ENCODE assay signal across 11 cellular contexts in the genomic region with DNA sequence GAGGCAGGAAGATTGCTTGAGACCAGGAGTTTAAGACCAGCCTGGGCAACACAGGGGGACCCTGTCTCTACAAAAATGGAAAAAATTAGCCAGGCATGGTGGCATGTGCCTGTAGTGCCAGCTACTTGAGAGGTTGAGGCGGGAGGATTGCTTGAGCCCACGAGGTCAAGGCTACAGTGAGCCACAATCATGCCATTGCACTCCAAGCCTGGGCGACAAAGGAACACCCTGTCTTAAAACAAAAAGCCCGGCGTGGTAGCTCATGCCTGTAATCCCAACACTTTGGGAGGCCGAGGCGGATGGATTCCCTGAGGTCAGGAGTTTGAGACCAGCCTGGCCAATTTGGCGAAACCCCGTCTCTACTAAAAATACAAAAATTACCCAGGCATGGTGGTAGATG. TPM values are rescaled to one million over a fixed set of nuclear protein-coding genes. Genes with fewer than 3 reads are reported as not detected.
DNase-seq lines count a peak whose midpoint lies in the region; ATAC-seq and TF ChIP-seq lines count a peak whose summit lies in the region.
"Not testable (repeated sequence)": the region's sequence is repeated elsewhere in the genome, so short reads cannot be mapped to it uniquely, and the experiment has no call there.
"Had no signal": no experiment of that assay in that cellular context is flagged by ENCODE, and none has a peak within 500 bp of the region (broad histone marks: within the 10 kb centered on the region; RNA-seq: fewer than 3 reads in every experiment).

No MANE protein-coding gene starts in this region.

- H3K79me2 ChIP-seq in H9 (ENCODE audit: insufficient read depth, low read length) (peaks cover 59% of the 10 kb centered on the region; the same call in 1 of the 2 replicates), neural progenitor cell (ENCODE audit: low read depth) (peaks cover 100% of the 10 kb centered on the region)

- not testable (repeated sequence) for H3K18ac ChIP-seq in H9 (ENCODE audit: insufficient read length, low read depth, low read length)

- not testable (repeated sequence) for H3K4me1 ChIP-seq in H9 (ENCODE audit: insufficient read depth, low read length)
- H3K4me1 ChIP-seq in neural progenitor cell, result peaks cover 12% of the 10 kb centered on the region

- not testable (repeated sequence) for H3K9me3 ChIP-seq in H9 (ENCODE audit: control insufficient read depth, low read depth, low read length); neural progenitor cell (ENCODE audit: low read depth)

- not testable (repeated sequence) for H3K23ac ChIP-seq in H9 (ENCODE audit: insufficient read length, low read depth, low read length)

- not testable (repeated sequence) for H4K8ac ChIP-seq in H9 (replicated peaks; ENCODE audit: insufficient read length, low read depth, low read length)

- H3T11ph ChIP-seq in H9 (ENCODE audit: low read length), result not testable (repeated sequence)

- H3K36me3 Mint-ChIP-seq in CD14-positive monocyte, result peaks cover 11 to 46% of the 10 kb centered on the region in 2 donors
- peaks cover 0 to 15% (median 4%) of the 10 kb centered on the region in 3 experiments; a peak in 4 of 7 replicates for H3K36me3 Mint-ChIP-seq in H9 (ENCODE audit: insufficient read depth in 1 of 3, low read depth in 3 of 3)
- peaks cover 10% of the 10 kb centered on the region for H3K36me3 Mint-ChIP-seq in activated CD8-positive, alpha-beta T cell treated with anti-CD3 and anti-CD28 coated beads for 36 hours (ENCODE audit: low read depth)
- peaks cover 10% of the 10 kb centered on the region for H3K36me3 Mint-ChIP-seq in brain
- H3K36me3 Mint-ChIP-seq in effector memory CD8-positive, alpha-beta T cell (ENCODE audit: insufficient read depth), result peaks cover 41% of the 10 kb centered on the region
- not testable (repeated sequence) for H3K36me3 Mint-ChIP-seq in mesothelial cell of epicardium, neural progenitor cell
- H3K36me3 Mint-ChIP-seq in stimulated activated effector memory CD8-positive, alpha-beta T cell treated with anti-CD3 and anti-CD28 coated beads, Interleukin-12 subunit alpha, Interleukin-12 subunit beta, amount 100 ng/mL, for 72 hours, result peaks cover 42% of the 10 kb centered on the region

- not testable (repeated sequence) for H3K79me1 ChIP-seq in H9 (ENCODE audit: insufficient read depth, low read depth, low read length, poor library complexity, severe bottlenecking)

- not testable (repeated sequence) for TF ChIP-seq CTCF in CD14-positive monocyte (IDR thresholded peaks at IDR 0.05); H9 (conservative IDR thresholded peaks at IDR 0.05); activated CD8-positive, alpha-beta T cell treated with anti-CD3 and anti-CD28 coated beads for 36 hours (IDR thresholded peaks at IDR 0.05); brain (conservative IDR thresholded peaks at IDR 0.05); mesothelial cell of epicardium (IDR thresholded peaks at IDR 0.05; ENCODE audit: unreplicated experiment); neural progenitor cell (IDR thresholded peaks at IDR 0.05)

- not testable (repeated sequence) for H2BK12ac ChIP-seq in H9 (ENCODE audit: insufficient read length, low read depth, low read length)

- H2BK120ac ChIP-seq in H9 (ENCODE audit: low read depth, low read length, poor library complexity, severe bottlenecking), result not testable (repeated sequence)

- H3K4ac ChIP-seq in H9 (ENCODE audit: low read depth, low read length), result not testable (repeated sequence)

- not testable (repeated sequence) for H3K9ac ChIP-seq in H9 (ENCODE audit: extremely low read depth, insufficient read length, low read length); neural progenitor cell

- not testable (repeated sequence) for ATAC-seq in activated CD8-positive, alpha-beta T cell treated with anti-CD3 and anti-CD28 coated beads for 36 hours; effector memory CD8-positive, alpha-beta T cell (replicated peaks); stimulated activated effector memory CD8-positive, alpha-beta T cell treated with anti-CD3 and anti-CD28 coated beads, Interleukin-12 subunit alpha, Interleukin-12 subunit beta, amount 100 ng/mL, for 72 hours

- H3K36me3 ChIP-seq in neural progenitor cell, result not testable (repeated sequence)

- no CpG with 5 or more reads among the region's 9 CpGs for WGBS in H9 (ENCODE audit: extremely low coverage, insufficient read length, low lambda C conversion rate)

- H4K91ac ChIP-seq in H9 (ENCODE audit: insufficient read length, low read depth, low read length), result not testable (repeated sequence)

- H4K5ac ChIP-seq in H9 (ENCODE audit: insufficient read length, low read depth, low read length), result not testable (repeated sequence)

- not testable (repeated sequence) for H3K27ac ChIP-seq in H9 (ENCODE audit: insufficient read length, low read depth, low read length); neural progenitor cell

- not testable (repeated sequence) for H3K56ac ChIP-seq in H9 (ENCODE audit: insufficient read length, low read depth, low read length)

- CTCF ChIA-PET in activated CD8-positive, alpha-beta T cell treated with anti-CD3 and anti-CD28 coated beads for 36 hours (lab: Charles Lee), result interaction anchor here (1.0 to 1.9 kb wide), 3 partner anchors 9 to 23 kb away, joined by 3 to 4 read pairs (median 4); no protein-coding TSS in a partner anchor

- H3K27me3 ChIP-seq in H9 (ENCODE audit: insufficient read depth, low read length); neural progenitor cell: not testable (repeated sequence)

- H3K27me3 Mint-ChIP-seq in CD14-positive monocyte (ENCODE audit: low read depth in 3 of 3); H9 (ENCODE audit: low read depth); activated CD8-positive, alpha-beta T cell treated with anti-CD3 and anti-CD28 coated beads for 36 hours; brain; effector memory CD8-positive, alpha-beta T cell; mesothelial cell of epicardium (ENCODE audit: low read depth); neural progenitor cell (ENCODE audit: insufficient read depth, low read depth): not testable (repeated sequence)

- H3F3A ChIP-seq in neural progenitor cell (ENCODE audit: low read depth), result not testable (repeated sequence)

- H3K4me1 Mint-ChIP-seq in CD14-positive monocyte (peaks cover 26% of the 10 kb centered on the region), H9 (peaks cover 22% of the 10 kb centered on the region in 2 experiments), brain (peaks cover 68% of the 10 kb centered on the region), mesothelial cell of epicardium (peaks cover 19% of the 10 kb centered on the region), neural progenitor cell (peaks cover 31% of the 10 kb centered on the region)
- peaks cover 51% of the 10 kb centered on the region for H3K4me1 Mint-ChIP-seq in activated CD8-positive, alpha-beta T cell treated with anti-CD3 and anti-CD28 coated beads for 36 hours (ENCODE audit: low read depth)
- H3K4me1 Mint-ChIP-seq in effector memory CD8-positive, alpha-beta T cell (ENCODE audit: low read depth in 2 of 2), result peaks cover 38 to 54% of the 10 kb centered on the region in 2 donors
- peaks cover 34% of the 10 kb centered on the region for H3K4me1 Mint-ChIP-seq in stimulated activated effector memory CD8-positive, alpha-beta T cell treated with anti-CD3 and anti-CD28 coated beads, Interleukin-12 subunit alpha, Interleukin-12 subunit beta, amount 100 ng/mL, for 72 hours

- intact Hi-C loops in CD14-positive monocyte (cut with micrococcal nuclease); activated CD8-positive, alpha-beta T cell treated with anti-CD3 and anti-CD28 coated beads for 36 hours (cut with micrococcal nuclease): not testable (repeated sequence)

- H3K4me3 Mint-ChIP-seq in CD14-positive monocyte; H9; activated CD8-positive, alpha-beta T cell treated with anti-CD3 and anti-CD28 coated beads for 36 hours; brain; mesothelial cell of epicardium; neural progenitor cell; stimulated activated effector memory CD8-positive, alpha-beta T cell treated with anti-CD3 and anti-CD28 coated beads, Interleukin-12 subunit alpha, Interleukin-12 subunit beta, amount 100 ng/mL, for 72 hours: not testable (repeated sequence)
- peak overlapping the region in 1 of 2 donors; percentile 3 for H3K4me3 Mint-ChIP-seq in effector memory CD8-positive, alpha-beta T cell

- not testable (repeated sequence) for H3K4me2 ChIP-seq in H9 (ENCODE audit: insufficient read depth, insufficient read length, low read length); neural progenitor cell

- H2BK15ac ChIP-seq in H9 (ENCODE audit: low read depth, low read length), result not testable (repeated sequence)

- H2AK5ac ChIP-seq in H9 (ENCODE audit: insufficient read length, low read length), result not testable (repeated sequence)

- H3K14ac ChIP-seq in H9 (ENCODE audit: insufficient read depth, low read length), result not testable (repeated sequence)

- H2BK5ac ChIP-seq in H9 (ENCODE audit: insufficient read length, low read length), result not testable (repeated sequence)

- not testable (repeated sequence) for H3K23me2 ChIP-seq in H9 (ENCODE audit: insufficient read length, low read depth, low read length, poor library complexity, severe bottlenecking)

- peak overlapping the region in 6 of 7 donors; percentile 30 to 81 (median 74) for H3K27ac Mint-ChIP-seq in CD14-positive monocyte
- peak overlapping the region; percentile 18 to 81 (median 76); a peak in 5 of 7 replicates for H3K27ac Mint-ChIP-seq in H9
- H3K27ac Mint-ChIP-seq in activated CD8-positive, alpha-beta T cell treated with anti-CD3 and anti-CD28 coated beads for 36 hours, result peak overlapping the region; percentile 72
- H3K27ac Mint-ChIP-seq in brain, result peak overlapping the region; percentile 32 to 91 (median 35)
- peak overlapping the region; percentile 49 to 70 for H3K27ac Mint-ChIP-seq in effector memory CD8-positive, alpha-beta T cell
- H3K27ac Mint-ChIP-seq in mesothelial cell of epicardium, result peak overlapping the region; percentile 66
- peak overlapping the region; percentile 20 for H3K27ac Mint-ChIP-seq in neural progenitor cell
- H3K27ac Mint-ChIP-seq in stimulated activated effector memory CD8-positive, alpha-beta T cell treated with anti-CD3 and anti-CD28 coated beads, Interleukin-12 subunit alpha, Interleukin-12 subunit beta, amount 100 ng/mL, for 72 hours, result peak overlapping the region; percentile 85

- not testable (repeated sequence) for H2BK20ac ChIP-seq in H9 (ENCODE audit: low read depth, low read length, poor library complexity, severe bottlenecking)

- H2AFZ ChIP-seq in H9 (ENCODE audit: low read length); neural progenitor cell (replicated peaks): not testable (repeated sequence)

- H3K4me3 ChIP-seq in neural progenitor cell, result not testable (repeated sequence)

- DNase-seq in CD14-positive monocyte (ENCODE audit: low spot score); H9; activated CD8-positive, alpha-beta T cell treated with anti-CD3 and anti-CD28 coated beads for 36 hours; effector memory CD8-positive, alpha-beta T cell; mesothelial cell of epicardium (ENCODE audit: low spot score in 2 of 2, unreplicated experiment in 2 of 2); neural progenitor cell (ENCODE audit: low spot score); stimulated activated effector memory CD8-positive, alpha-beta T cell treated with anti-CD3 and anti-CD28 coated beads, Interleukin-12 subunit alpha, Interleukin-12 subunit beta, amount 100 ng/mL, for 72 hours (ENCODE audit: low spot score in 2 of 2): not testable (repeated sequence)

- H4K20me1 ChIP-seq in H9 (ENCODE audit: control insufficient read depth, insufficient read depth, insufficient read length), result not testable (repeated sequence)
- peaks cover 100% of the 10 kb centered on the region for H4K20me1 ChIP-seq in neural progenitor cell (ENCODE audit: low read depth)

- H3K9me3 Mint-ChIP-seq in CD14-positive monocyte; H9; activated CD8-positive, alpha-beta T cell treated with anti-CD3 and anti-CD28 coated beads for 36 hours; brain; effector memory CD8-positive, alpha-beta T cell; mesothelial cell of epicardium; neural progenitor cell; stimulated activated effector memory CD8-positive, alpha-beta T cell treated with anti-CD3 and anti-CD28 coated beads, Interleukin-12 subunit alpha, Interleukin-12 subunit beta, amount 100 ng/mL, for 72 hours: not testable (repeated sequence)

- POLR2A ChIA-PET in activated CD8-positive, alpha-beta T cell treated with anti-CD3 and anti-CD28 coated beads for 36 hours (lab: Charles Lee), result interaction anchor here (0.6 to 1.6 kb wide), 3 partner anchors 9 to 37 kb away, joined by 3 to 5 read pairs (median 5); no protein-coding TSS in a partner anchor

RNA-seq across cellular contexts. Expression of gene CELF1, which starts 22.2 kb away (rescaled TPM):
- polyA plus RNA-seq in CD14-positive monocyte (10 to 100 TPM; 27.2 to 39.9 TPM), brain (ENCODE audit: insufficient read depth, low read depth, low replicate concordance) (47.2 TPM)
- total RNA-seq in H9 (2021) (211 and 217 TPM in 2 replicates), mesothelial cell of epicardium (119 to 123 TPM (median 120 TPM) in 3 replicates), neural progenitor cell (ENCODE audit: low replicate concordance) (170 and 173 TPM in 2 replicates)
- total RNA-seq in activated CD8-positive, alpha-beta T cell treated with anti-CD3 and anti-CD28 coated beads for 36 hours, result 100 to 1,000 TPM; 120 to 122 TPM

RNA-seq across cellular contexts. Expression of gene PTPMT1, which starts 34.7 kb away (rescaled TPM):
- polyA plus RNA-seq in CD14-positive monocyte, result 10 to 100 TPM; 83.3 to 87.8 TPM
- 66.0 and 72.9 TPM in 2 replicates for total RNA-seq in H9 (2021)
- total RNA-seq in activated CD8-positive, alpha-beta T cell treated with anti-CD3 and anti-CD28 coated beads for 36 hours, result 10 to 100 TPM; 44.1 to 46.7 TPM
- polyA plus RNA-seq in brain (ENCODE audit: insufficient read depth, low read depth, low replicate concordance), result 52.2 TPM
- total RNA-seq in mesothelial cell of epicardium, result 44.3 to 45.9 TPM (median 45.1 TPM) in 3 replicates
- total RNA-seq in neural progenitor cell (ENCODE audit: low replicate concordance), result 60.4 and 73.6 TPM in 2 replicates

RNA-seq across cellular contexts. Expression of gene KBTBD4, which starts 48.0 kb away (rescaled TPM):
- polyA plus RNA-seq in CD14-positive monocyte (10 to 100 TPM; 13.8 to 16.9 TPM), brain (ENCODE audit: insufficient read depth, low read depth, low replicate concordance) (19.2 TPM)
- total RNA-seq in H9 (2021) (15.2 and 15.9 TPM in 2 replicates), mesothelial cell of epicardium (15.1 to 15.9 TPM (median 15.7 TPM) in 3 replicates), neural progenitor cell (ENCODE audit: low replicate concordance) (19.5 and 23.9 TPM in 2 replicates)
- 10 to 100 TPM; 15.4 to 16.3 TPM for total RNA-seq in activated CD8-positive, alpha-beta T cell treated with anti-CD3 and anti-CD28 coated beads for 36 hours

RNA-seq across cellular contexts. Expression of gene NDUFS3, which starts 48.2 kb away (rescaled TPM):
- polyA plus RNA-seq in CD14-positive monocyte, result 100 to 1,000 TPM; 104 to 107 TPM
- total RNA-seq in H9 (2021), result 130 and 144 TPM in 2 replicates
- total RNA-seq in activated CD8-positive, alpha-beta T cell treated with anti-CD3 and anti-CD28 coated beads for 36 hours, result 100 to 1,000 TPM; 129 to 138 TPM
- 158 TPM for polyA plus RNA-seq in brain (ENCODE audit: insufficient read depth, low read depth, low replicate concordance)
- total RNA-seq in mesothelial cell of epicardium, result 93.4 to 96.6 TPM (median 96.5 TPM) in 3 replicates
- total RNA-seq in neural progenitor cell (ENCODE audit: low replicate concordance), result 78.9 and 91.2 TPM in 2 replicates

RNA-seq across cellular contexts. Expression of gene FAM180B, which starts 55.8 kb away (rescaled TPM):
- polyA plus RNA-seq in CD14-positive monocyte (not detected), brain (ENCODE audit: insufficient read depth, low read depth, low replicate concordance) (not detected)
- total RNA-seq in H9 (2021) (0.31 and 0.37 TPM in 2 replicates), mesothelial cell of epicardium (0.18 to 0.36 TPM (median 0.27 TPM) in 3 replicates), neural progenitor cell (ENCODE audit: low replicate concordance) (not detected in 2 replicates)
- total RNA-seq in activated CD8-positive, alpha-beta T cell treated with anti-CD3 and anti-CD28 coated beads for 36 hours, result not detected
- total RNA-seq: A172, H1, RPMI7951 had no signal

Comparison
In these comparisons a context has a peak if more than half of its experiments do, and no peak if none do; other contexts are left out.
1. H3K27ac Mint-ChIP-seq: peak in every context shown above with its lines; median percentile 85 in stimulated activated effector memory CD8-positive, alpha-beta T cell treated with anti-CD3 and anti-CD28 coated beads, Interleukin-12 subunit alpha, Interleukin-12 subunit beta, amount 100 ng/mL, for 72 hours; 76 in H9; 74 in CD14-positive monocyte; 72 in activated CD8-positive, alpha-beta T cell treated with anti-CD3 and anti-CD28 coated beads for 36 hours; 66 in mesothelial cell of epicardium; 60 in effector memory CD8-positive, alpha-beta T cell; 35 in brain; 20 in neural progenitor cell.